In the genomic region with DNA sequence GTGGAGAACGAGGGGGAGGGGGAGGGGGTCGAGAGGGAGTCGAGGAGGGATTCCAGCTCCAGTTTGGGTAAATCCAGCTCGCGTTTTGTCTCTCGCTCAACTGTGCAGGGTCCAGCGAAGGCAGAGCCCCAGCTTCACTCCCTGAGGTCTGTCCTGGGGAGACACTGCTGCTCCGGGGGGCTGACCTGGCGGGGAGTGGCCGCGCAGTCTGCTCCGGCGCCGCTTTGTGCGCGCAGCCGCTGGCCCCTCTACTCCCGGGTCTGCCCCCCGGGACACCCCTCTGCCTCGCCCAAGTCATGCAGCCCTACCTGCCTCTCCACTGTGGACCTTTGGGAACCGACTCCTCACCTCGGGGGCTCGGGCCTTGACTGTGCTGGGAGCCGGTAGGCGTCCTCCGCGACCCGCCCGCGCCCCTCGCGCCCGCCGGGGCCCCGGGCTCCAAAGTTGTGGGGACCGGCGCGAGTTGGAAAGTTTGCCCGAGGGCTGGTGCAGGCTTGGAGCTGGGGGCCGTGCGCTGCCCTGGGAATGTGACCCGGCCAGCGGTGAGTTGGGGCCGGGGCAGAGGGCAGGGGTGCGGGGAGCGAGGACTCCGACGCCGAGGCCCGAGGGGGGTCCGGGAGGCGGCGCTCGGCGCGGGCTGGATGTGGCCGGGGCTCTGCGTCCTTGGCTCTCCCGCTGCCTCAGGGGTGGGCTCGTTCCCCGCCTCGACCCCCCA, we compare ENCODE assay signal across 1 cellular context.
TF ChIP-seq lines count a peak whose summit lies in the region.

Gene TET1, plus strand, starts transcription at position 137 of the 715 bp plus-strand sequence. CDS start 12,002 bp downstream, outside the sequence.

TF ChIP-seq in K562, 482 proteins besides CTCF, POLR2A, EP300 and RAD21 (continued from another document and continues in another):
- TF ChIP-seq ZBTB33 (CRISPR knock-in tag; IDR thresholded peaks at IDR 0.05) (peak; percentile 11; the same call in 1 of the 2 replicates), ZNF766 (CRISPR knock-in tag; conservative IDR thresholded peaks at IDR 0.05) (no peak), SREBF2 (CRISPR knock-in tag; IDR thresholded peaks at IDR 0.05) (no peak), PCBP2 (IDR thresholded peaks at IDR 0.05; ENCODE audit: low read depth, low read length, poor library complexity, severe bottlenecking) (peak; percentile 9), TRIM24 (IDR thresholded peaks at IDR 0.05) (no peak; a peak in 1 of 4 replicates), IRF9 (tag; IDR thresholded peaks at IDR 0.05) (no peak), GATA2 (CRISPR knock-in tag; IDR thresholded peaks at IDR 0.05) (no peak), RFX5 (IDR thresholded peaks at IDR 0.05; ENCODE audit: low read depth, low read length) (0 out of 2 replicates have a peak, but pooled peaks have one; percentile 36), ILK (tag; IDR thresholded peaks at IDR 0.05; ENCODE audit: borderline replicate concordance, low read depth) (no peak), ID3 (CRISPR knock-in tag; IDR thresholded peaks at IDR 0.05) (no peak), ID3 (tag; IDR thresholded peaks at IDR 0.05) (no peak), CEBPB (tag; IDR thresholded peaks at IDR 0.05) (no peak; the same call in none of the 2 replicates), ATF7 (IDR thresholded peaks at IDR 0.05) (peak; percentile 65; the same call in 1 of the 2 replicates), C11orf30 (IDR thresholded peaks at IDR 0.05; ENCODE audit: low read depth) (no peak), ZNF41 (CRISPR knock-in tag; conservative IDR thresholded peaks at IDR 0.05) (no peak), ETV1 (tag; conservative IDR thresholded peaks at IDR 0.05; ENCODE audit: low read depth) (no peak), ZNF347 (CRISPR knock-in tag; IDR thresholded peaks at IDR 0.05; ENCODE audit: low read depth) (no peak), EGR1 (conservative IDR thresholded peaks at IDR 0.05) (0 out of 2 replicates have a peak, but pooled peaks have one; percentile 9), TCFL5 (CRISPR knock-in tag; conservative IDR thresholded peaks at IDR 0.05) (no peak), POLR2G (IDR thresholded peaks at IDR 0.05; ENCODE audit: low read depth, low read length) (peak; percentile 97), TGIF2 (CRISPR knock-in tag; IDR thresholded peaks at IDR 0.05) (no peak), IRF2 (CRISPR knock-in tag; IDR thresholded peaks at IDR 0.05) (no peak), STAT5B (CRISPR knock-in tag; IDR thresholded peaks at IDR 0.05) (no peak), MAZ (CRISPR knock-in tag; conservative IDR thresholded peaks at IDR 0.05 in 1 of 2, IDR thresholded peaks at IDR 0.05 in 1 of 2) (peak; percentile 72 to 86), POLR2B (IDR thresholded peaks at IDR 0.05; ENCODE audit: low read depth, partially characterized antibody) (peak; percentile 90), ZNF584 (CRISPR knock-in tag; IDR thresholded peaks at IDR 0.05; ENCODE audit: low read depth) (no peak), TARDBP (IDR thresholded peaks at IDR 0.05) (no peak), MBD2 (IDR thresholded peaks at IDR 0.05; ENCODE audit: borderline replicate concordance, low read depth) (peak; percentile 52; the same call in 1 of the 2 replicates), EHMT2 (IDR thresholded peaks at IDR 0.05) (no peak), BHLHE40 (IDR thresholded peaks at IDR 0.05; ENCODE audit: low read length) (peak; percentile 44), MLX (CRISPR knock-in tag; conservative IDR thresholded peaks at IDR 0.05) (no peak), ZNF76 (CRISPR knock-in tag; IDR thresholded peaks at IDR 0.05; ENCODE audit: borderline replicate concordance) (no peak), NR4A1 (CRISPR knock-in tag; IDR thresholded peaks at IDR 0.05) (no peak), NR4A1 (tag; IDR thresholded peaks at IDR 0.05) (0 out of 2 replicates have a peak, but pooled peaks have one; percentile 34)
- TF ChIP-seq, protein P1, sequence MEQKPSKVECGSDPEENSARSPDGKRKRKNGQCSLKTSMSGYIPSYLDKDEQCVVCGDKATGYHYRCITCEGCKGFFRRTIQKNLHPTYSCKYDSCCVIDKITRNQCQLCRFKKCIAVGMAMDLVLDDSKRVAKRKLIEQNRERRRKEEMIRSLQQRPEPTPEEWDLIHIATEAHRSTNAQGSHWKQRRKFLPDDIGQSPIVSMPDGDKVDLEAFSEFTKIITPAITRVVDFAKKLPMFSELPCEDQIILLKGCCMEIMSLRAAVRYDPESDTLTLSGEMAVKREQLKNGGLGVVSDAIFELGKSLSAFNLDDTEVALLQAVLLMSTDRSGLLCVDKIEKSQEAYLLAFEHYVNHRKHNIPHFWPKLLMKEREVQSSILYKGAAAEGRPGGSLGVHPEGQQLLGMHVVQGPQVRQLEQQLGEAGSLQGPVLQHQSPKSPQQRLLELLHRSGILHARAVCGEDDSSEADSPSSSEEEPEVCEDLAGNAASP (IDR thresholded peaks at IDR 0.05) = no peak
- TF ChIP-seq, protein P2, sequence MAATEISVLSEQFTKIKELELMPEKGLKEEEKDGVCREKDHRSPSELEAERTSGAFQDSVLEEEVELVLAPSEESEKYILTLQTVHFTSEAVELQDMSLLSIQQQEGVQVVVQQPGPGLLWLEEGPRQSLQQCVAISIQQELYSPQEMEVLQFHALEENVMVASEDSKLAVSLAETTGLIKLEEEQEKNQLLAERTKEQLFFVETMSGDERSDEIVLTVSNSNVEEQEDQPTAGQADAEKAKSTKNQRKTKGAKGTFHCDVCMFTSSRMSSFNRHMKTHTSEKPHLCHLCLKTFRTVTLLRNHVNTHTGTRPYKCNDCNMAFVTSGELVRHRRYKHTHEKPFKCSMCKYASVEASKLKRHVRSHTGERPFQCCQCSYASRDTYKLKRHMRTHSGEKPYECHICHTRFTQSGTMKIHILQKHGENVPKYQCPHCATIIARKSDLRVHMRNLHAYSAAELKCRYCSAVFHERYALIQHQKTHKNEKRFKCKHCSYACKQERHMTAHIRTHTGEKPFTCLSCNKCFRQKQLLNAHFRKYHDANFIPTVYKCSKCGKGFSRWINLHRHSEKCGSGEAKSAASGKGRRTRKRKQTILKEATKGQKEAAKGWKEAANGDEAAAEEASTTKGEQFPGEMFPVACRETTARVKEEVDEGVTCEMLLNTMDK (IDR thresholded peaks at IDR 0.05; ENCODE audit: borderline replicate concordance, insufficient read depth, low read depth, low read length, poor library complexity, severe bottlenecking) = no peak
- TF ChIP-seq, protein P3, sequence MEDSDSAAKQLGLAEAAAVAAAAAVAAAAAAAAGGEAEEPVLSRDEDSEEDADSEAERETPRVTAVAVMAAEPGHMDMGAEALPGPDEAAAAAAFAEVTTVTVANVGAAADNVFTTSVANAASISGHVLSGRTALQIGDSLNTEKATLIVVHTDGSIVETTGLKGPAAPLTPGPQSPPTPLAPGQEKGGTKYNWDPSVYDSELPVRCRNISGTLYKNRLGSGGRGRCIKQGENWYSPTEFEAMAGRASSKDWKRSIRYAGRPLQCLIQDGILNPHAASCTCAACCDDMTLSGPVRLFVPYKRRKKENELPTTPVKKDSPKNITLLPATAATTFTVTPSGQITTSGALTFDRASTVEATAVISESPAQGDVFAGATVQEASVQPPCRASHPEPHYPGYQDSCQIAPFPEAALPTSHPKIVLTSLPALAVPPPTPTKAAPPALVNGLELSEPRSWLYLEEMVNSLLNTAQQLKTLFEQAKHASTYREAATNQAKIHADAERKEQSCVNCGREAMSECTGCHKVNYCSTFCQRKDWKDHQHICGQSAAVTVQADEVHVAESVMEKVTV (CRISPR knock-in tag; IDR thresholded peaks at IDR 0.05) = no peak
- TF ChIP-seq, protein P4, sequence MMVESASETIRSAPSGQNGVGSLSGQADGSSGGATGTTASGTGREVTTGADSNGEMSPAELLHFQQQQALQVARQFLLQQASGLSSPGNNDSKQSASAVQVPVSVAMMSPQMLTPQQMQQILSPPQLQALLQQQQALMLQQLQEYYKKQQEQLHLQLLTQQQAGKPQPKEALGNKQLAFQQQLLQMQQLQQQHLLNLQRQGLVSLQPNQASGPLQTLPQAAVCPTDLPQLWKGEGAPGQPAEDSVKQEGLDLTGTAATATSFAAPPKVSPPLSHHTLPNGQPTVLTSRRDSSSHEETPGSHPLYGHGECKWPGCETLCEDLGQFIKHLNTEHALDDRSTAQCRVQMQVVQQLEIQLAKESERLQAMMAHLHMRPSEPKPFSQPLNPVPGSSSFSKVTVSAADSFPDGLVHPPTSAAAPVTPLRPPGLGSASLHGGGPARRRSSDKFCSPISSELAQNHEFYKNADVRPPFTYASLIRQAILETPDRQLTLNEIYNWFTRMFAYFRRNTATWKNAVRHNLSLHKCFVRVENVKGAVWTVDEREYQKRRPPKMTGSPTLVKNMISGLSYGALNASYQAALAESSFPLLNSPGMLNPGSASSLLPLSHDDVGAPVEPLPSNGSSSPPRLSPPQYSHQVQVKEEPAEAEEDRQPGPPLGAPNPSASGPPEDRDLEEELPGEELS (CRISPR knock-in tag; IDR thresholded peaks at IDR 0.05; ENCODE audit: borderline replicate concordance) = no peak; the same call in 1 of the 2 replicates
- TF ChIP-seq, protein P5, sequence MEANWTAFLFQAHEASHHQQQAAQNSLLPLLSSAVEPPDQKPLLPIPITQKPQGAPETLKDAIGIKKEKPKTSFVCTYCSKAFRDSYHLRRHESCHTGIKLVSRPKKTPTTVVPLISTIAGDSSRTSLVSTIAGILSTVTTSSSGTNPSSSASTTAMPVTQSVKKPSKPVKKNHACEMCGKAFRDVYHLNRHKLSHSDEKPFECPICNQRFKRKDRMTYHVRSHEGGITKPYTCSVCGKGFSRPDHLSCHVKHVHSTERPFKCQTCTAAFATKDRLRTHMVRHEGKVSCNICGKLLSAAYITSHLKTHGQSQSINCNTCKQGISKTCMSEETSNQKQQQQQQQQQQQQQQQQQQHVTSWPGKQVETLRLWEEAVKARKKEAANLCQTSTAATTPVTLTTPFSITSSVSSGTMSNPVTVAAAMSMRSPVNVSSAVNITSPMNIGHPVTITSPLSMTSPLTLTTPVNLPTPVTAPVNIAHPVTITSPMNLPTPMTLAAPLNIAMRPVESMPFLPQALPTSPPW (CRISPR knock-in tag; IDR thresholded peaks at IDR 0.05) = peak; percentile 53
- TF ChIP-seq, protein P6, sequence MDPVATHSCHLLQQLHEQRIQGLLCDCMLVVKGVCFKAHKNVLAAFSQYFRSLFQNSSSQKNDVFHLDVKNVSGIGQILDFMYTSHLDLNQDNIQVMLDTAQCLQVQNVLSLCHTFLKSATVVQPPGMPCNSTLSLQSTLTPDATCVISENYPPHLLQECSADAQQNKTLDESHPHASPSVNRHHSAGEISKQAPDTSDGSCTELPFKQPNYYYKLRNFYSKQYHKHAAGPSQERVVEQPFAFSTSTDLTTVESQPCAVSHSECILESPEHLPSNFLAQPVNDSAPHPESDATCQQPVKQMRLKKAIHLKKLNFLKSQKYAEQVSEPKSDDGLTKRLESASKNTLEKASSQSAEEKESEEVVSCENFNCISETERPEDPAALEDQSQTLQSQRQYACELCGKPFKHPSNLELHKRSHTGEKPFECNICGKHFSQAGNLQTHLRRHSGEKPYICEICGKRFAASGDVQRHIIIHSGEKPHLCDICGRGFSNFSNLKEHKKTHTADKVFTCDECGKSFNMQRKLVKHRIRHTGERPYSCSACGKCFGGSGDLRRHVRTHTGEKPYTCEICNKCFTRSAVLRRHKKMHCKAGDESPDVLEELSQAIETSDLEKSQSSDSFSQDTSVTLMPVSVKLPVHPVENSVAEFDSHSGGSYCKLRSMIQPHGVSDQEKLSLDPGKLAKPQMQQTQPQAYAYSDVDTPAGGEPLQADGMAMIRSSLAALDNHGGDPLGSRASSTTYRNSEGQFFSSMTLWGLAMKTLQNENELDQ (CRISPR knock-in tag; IDR thresholded peaks at IDR 0.05; ENCODE audit: borderline replicate concordance) = 0 out of 2 replicates have a peak, but pooled peaks have one; percentile 54
